ENCODE assay signal across 19 cellular contexts in the genomic region with DNA sequence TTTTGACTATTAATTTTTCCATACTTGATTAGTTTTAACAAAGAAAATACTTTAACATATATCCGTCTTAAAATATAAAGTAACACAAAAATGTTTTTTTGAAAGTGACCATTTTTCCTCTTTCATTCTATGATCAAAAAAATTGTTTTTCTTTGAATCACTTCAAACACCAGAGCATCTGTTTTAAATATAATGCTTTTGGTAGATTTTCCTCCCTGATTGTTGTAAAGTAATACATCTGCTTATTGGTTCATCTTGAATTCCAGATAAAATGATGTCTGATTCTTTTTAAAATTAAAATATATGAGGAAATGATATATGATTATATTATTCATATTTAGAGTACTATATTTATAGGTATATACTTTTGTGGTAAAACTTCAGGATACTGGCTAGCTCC.
"Had no signal": no experiment of that assay in that cellular context is flagged by ENCODE, and none has a peak within 500 bp of the region (broad histone marks: within the 10 kb centered on the region; RNA-seq: fewer than 3 reads in every experiment).

No MANE protein-coding gene starts in this region.

- H3K27ac ChIP-seq: neutrophil, parathyroid adenoma, right lobe of liver, thoracic aorta, tibial nerve, upper lobe of left lung had no signal

- H3K4me3 ChIP-seq: lung, mucosa of descending colon, right lobe of liver, thoracic aorta, tibial nerve, upper lobe of left lung had no signal

- DNase-seq: cortex of kidney; effector memory CD8-positive, alpha-beta T cell; foreskin melanocyte; mesenchymal stem cell; mucosa of descending colon; naive B cell; right lobe of liver; small intestine; stimulated activated CD4-positive, alpha-beta T cell treated with anti-CD3 and anti-CD28 coated beads, Interleukin-15, amount 100 ng/mL, for 24 hours; stimulated activated CD4-positive, alpha-beta T cell treated with anti-CD3 and anti-CD28 coated beads, Interleukin-2, amount 100 ng/mL, for 48 hours; stimulated activated naive B cell treated with anti-CD40 and anti-IgM and Interleukin-4, amounts not matched to agents 10 μg/mL and 1 μg/mL and 100 μg/mL, for 72 hours; upper lobe of left lung had no signal

- H3K36me3 ChIP-seq: neutrophil, right lobe of liver, thoracic aorta, tibial nerve, upper lobe of left lung had no signal

- H3K9me3 ChIP-seq: mucosa of descending colon, neutrophil, right lobe of liver, thoracic aorta, upper lobe of left lung had no signal

- ATAC-seq: effector memory CD8-positive, alpha-beta T cell; left lobe of liver; mucosa of descending colon; natural killer cell treated with Interleukin-12 subunit alpha and Interleukin-12 subunit beta and Interleukin-15 and Interleukin-18, amount 100 ng/mL, for 72 hours; right lobe of liver; stimulated activated naive B cell treated with anti-CD40 and anti-IgM and Interleukin-4, amounts not matched to agents 10 μg/mL and 1 μg/mL and 100 μg/mL, for 72 hours had no signal

- H3K27me3 ChIP-seq: neutrophil, right lobe of liver, tibial nerve, upper lobe of left lung had no signal

- H3K4me1 ChIP-seq: parathyroid adenoma, right lobe of liver, upper lobe of left lung had no signal
